ENCODE assay signal across 18 cellular contexts in the genomic region with DNA sequence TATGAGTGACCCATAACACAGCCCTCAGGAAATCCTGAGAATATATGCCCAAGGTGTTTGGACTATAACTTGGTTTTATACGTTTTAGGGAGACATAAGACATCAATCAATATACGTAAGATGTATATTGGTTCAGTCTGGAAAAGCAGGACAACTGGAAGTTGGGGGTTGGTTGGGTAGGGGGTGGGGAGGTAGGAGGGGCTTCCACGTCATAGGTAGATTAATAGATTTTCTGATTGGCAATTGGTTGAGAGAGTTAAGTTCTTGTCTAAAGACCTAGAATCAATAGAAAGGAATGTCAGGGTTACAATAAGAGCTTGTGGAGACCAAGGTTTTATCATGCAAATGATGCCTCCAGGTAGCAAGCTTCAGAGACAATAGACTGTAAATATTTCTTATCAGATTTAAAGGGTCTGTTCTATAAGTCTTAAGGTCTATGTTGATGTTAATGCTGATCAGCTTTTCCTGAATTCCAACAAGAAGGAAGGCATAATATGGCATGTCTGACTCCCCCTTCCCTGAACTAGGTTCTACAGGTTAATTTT.
DNase-seq lines count a peak whose midpoint lies in the region; ATAC-seq, FAIRE-seq and TF ChIP-seq lines count a peak whose summit lies in the region.
"Had no signal": no experiment of that assay in that cellular context is flagged by ENCODE, and none has a peak within 500 bp of the region (broad histone marks: within the 10 kb centered on the region; RNA-seq: fewer than 3 reads in every experiment).

No MANE protein-coding gene starts in this region.

- TF ChIP-seq CTCF in H1 (IDR thresholded peaks at IDR 0.05; ENCODE audit: control extremely low read depth in 1 of 3, insufficient read depth in 1 of 3, low read depth in 1 of 3, low read length in 3 of 3), result no peak
- TF ChIP-seq CTCF in HFFc6 (IDR thresholded peaks at IDR 0.05), result no peak

- peak overlapping the region; percentile 89; the same call in 1 of the 2 replicates for H2BK5ac ChIP-seq in H1 (ENCODE audit: low read depth, low read length)

- H4K5ac ChIP-seq in H1 (ENCODE audit: insufficient read length, low read depth, low read length), result no peak overlapping the region

- H3K27ac ChIP-seq in HUES48 (ENCODE audit: low read depth, low read length) (peak overlapping the region; percentile 87), H1 (ENCODE audit: low read depth, low read length) (0 out of 2 replicates have a peak overlapping the region, but pooled peaks have one; percentile 45), iPS DF 6.9 (ENCODE audit: low read length) (no peak overlapping the region)
- H3K27ac ChIP-seq: 22Rv1 had no signal

- no peak overlapping the region for H2BK20ac ChIP-seq in H1 (ENCODE audit: low read length)

- H3K36me3 Mint-ChIP-seq in natural killer cell treated with Interleukin-12 subunit alpha and Interleukin-12 subunit beta and Interleukin-15 and Interleukin-18, amount 100 ng/mL, for 72 hours, result no peaks in the 10 kb centered on the region
- no peaks in the 10 kb centered on the region for H3K36me3 Mint-ChIP-seq in HFFc6 (ENCODE audit: low read depth)
- H3K36me3 Mint-ChIP-seq: CD14-positive monocyte; CD8-positive, alpha-beta T cell had no signal

- ATAC-seq in natural killer cell treated with Interleukin-12 subunit alpha and Interleukin-12 subunit beta and Interleukin-15 and Interleukin-18, amount 100 ng/mL, for 72 hours, result no peak
- ATAC-seq: CD8-positive, alpha-beta T cell had no signal

- no peaks in the 10 kb centered on the region for H4K20me1 ChIP-seq in H1 (replicated peaks in 1 of 2; ENCODE audit: control insufficient read depth in 1 of 2, insufficient read depth in 2 of 2, low read length in 2 of 2)

- no peak overlapping the region for H3K14ac ChIP-seq in H1 (ENCODE audit: insufficient read length)

- peaks cover 9% of the 10 kb centered on the region for H3K9me3 Mint-ChIP-seq in natural killer cell treated with Interleukin-12 subunit alpha and Interleukin-12 subunit beta and Interleukin-15 and Interleukin-18, amount 100 ng/mL, for 72 hours
- H3K9me3 Mint-ChIP-seq in HFFc6, result no peaks in the 10 kb centered on the region; the same call in 1 of the 2 replicates

- no peaks in the 10 kb centered on the region for H3K27me3 Mint-ChIP-seq in natural killer cell treated with Interleukin-12 subunit alpha and Interleukin-12 subunit beta and Interleukin-15 and Interleukin-18, amount 100 ng/mL, for 72 hours
- no peaks in the 10 kb centered on the region for H3K27me3 Mint-ChIP-seq in HFFc6 (ENCODE audit: insufficient read depth)

- no peak overlapping the region for H3K4me2 ChIP-seq in H1 (ENCODE audit: insufficient read depth in 1 of 2, low read depth in 2 of 2, low read length in 2 of 2)

- no peak overlapping the region for H3K4ac ChIP-seq in H1 (replicated peaks; ENCODE audit: insufficient read length, low read depth, low read length)

- H3K9me3 ChIP-seq in HUES48 (ENCODE audit: control insufficient read depth, insufficient read depth, low read length) (peaks cover 3% of the 10 kb centered on the region), H1 (ENCODE audit: insufficient read depth in 2 of 2, low read depth in 1 of 2, low read length in 1 of 2) (peaks cover 0 to 4% of the 10 kb centered on the region in 2 experiments; a peak in 1 of 4 replicates), iPS DF 6.9 (ENCODE audit: control insufficient read depth, insufficient read depth, low read length) (no peaks in the 10 kb centered on the region)

- TF ChIP-seq EP300 in H1 (IDR thresholded peaks at IDR 0.05; ENCODE audit: borderline replicate concordance in 1 of 2, low read depth in 2 of 2, low read length in 2 of 2), result no peak; a peak in 1 of 3 replicates

- peaks cover 15% of the 10 kb centered on the region for H3K4me1 ChIP-seq in HUES48 (ENCODE audit: control insufficient read depth, insufficient read depth, low read length)
- peaks cover 0 to 3% (median under 1%) of the 10 kb centered on the region in 4 experiments; a peak in 1 of 7 replicates for H3K4me1 ChIP-seq in H1 (replicated peaks in 1 of 4; ENCODE audit: control insufficient read depth in 3 of 4, insufficient read depth in 4 of 4, low read length in 3 of 4)
- H3K4me1 ChIP-seq in iPS DF 6.9 (ENCODE audit: control insufficient read depth, insufficient read depth, low read length), result no peaks in the 10 kb centered on the region

- no peak for TF ChIP-seq RAD21 in H1 (IDR thresholded peaks at IDR 0.05 in 1 of 2, conservative IDR thresholded peaks at IDR 0.05 in 1 of 2; ENCODE audit: low read depth in 2 of 2, low read length in 2 of 2)

- POLR2A ChIA-PET in H1 (lab: Charles Lee; ENCODE audit: partially characterized antibody), result no interaction called here

- H2BK15ac ChIP-seq in H1 (ENCODE audit: low read length), result no peak overlapping the region

- peak; percentile 26 for DNase-seq in ELF-1 (ENCODE audit: low read depth, low spot score)
- DNase-seq in H1 (ENCODE audit: low read depth in 1 of 2, low spot score in 2 of 2), result peak in 1 of 2 experiments; percentile 15
- DNase-seq in iPS DF 6.9 (ENCODE audit: low read depth, low spot score), result peak; percentile 50
- DNase-seq in natural killer cell treated with Interleukin-12 subunit alpha and Interleukin-12 subunit beta and Interleukin-15 and Interleukin-18, amount 100 ng/mL, for 72 hours (ENCODE audit: low spot score), result no peak
- DNase-seq in HFFc6, result no peak
- DNase-seq in SK-N-DZ (ENCODE audit: low spot score), result no peak
- DNase-seq in NCI-H1048 (lab: John Stamatoyannopoulos, UW), result no peak
- DNase-seq: CD8-positive, alpha-beta T cell; COR-L47; DMS153; DMS79 treated with DMSO at 0.1 percent for 48 hours; EL; GDM1 had no signal

- no peaks in the 10 kb centered on the region for H3K79me2 ChIP-seq in H1 (ENCODE audit: control insufficient read depth in 1 of 2, insufficient read depth in 2 of 2, low read length in 2 of 2)

- H4K91ac ChIP-seq in H1 (replicated peaks; ENCODE audit: insufficient read length, low read length), result no peak overlapping the region

- no peaks in the 10 kb centered on the region for H3K79me1 ChIP-seq in H1 (ENCODE audit: low read depth, low read length)

- no peak overlapping the region for H3K23ac ChIP-seq in H1 (ENCODE audit: insufficient read length)

- WGBS in H1 (ENCODE audit: extremely low coverage in 1 of 2, insufficient coverage in 1 of 2, insufficient read length in 1 of 2, insufficient replicate concordance in 2 of 2, low coverage in 1 of 2, low lambda C conversion rate in 2 of 2, missing lambda C conversion rate in 1 of 2), 2 experiments, result 80% methylated on average over 3 of the region's 3 CpGs; no CpG with 5 or more reads in 1 of the 2 experiments
- no CpG with 5 or more reads among the region's 3 CpGs for WGBS in iPS DF 6.9 (ENCODE audit: insufficient coverage, insufficient read length)

- no peaks in the 10 kb centered on the region for H3K27me3 ChIP-seq in HUES48 (ENCODE audit: control insufficient read depth, insufficient read depth, low read length)
- H3K27me3 ChIP-seq in H1 (replicated peaks in 1 of 4; ENCODE audit: control insufficient read depth in 3 of 4, extremely low read depth in 1 of 4, insufficient read depth in 3 of 4, low read length in 3 of 4), result no peaks in the 10 kb centered on the region
- H3K27me3 ChIP-seq in iPS DF 6.9 (ENCODE audit: control insufficient read depth, insufficient read depth, low read length), result no peaks in the 10 kb centered on the region

- H2BK12ac ChIP-seq in H1 (ENCODE audit: low read depth, low read length), result no peak overlapping the region

- H3K4me1 Mint-ChIP-seq in natural killer cell treated with Interleukin-12 subunit alpha and Interleukin-12 subunit beta and Interleukin-15 and Interleukin-18, amount 100 ng/mL, for 72 hours (ENCODE audit: low read depth in 2 of 2), result peaks cover 0 to 2% of the 10 kb centered on the region in 2 donors
- H3K4me1 Mint-ChIP-seq in HFFc6 (ENCODE audit: low read depth), result no peaks in the 10 kb centered on the region
- H3K4me1 Mint-ChIP-seq: CD14-positive monocyte had no signal

- H3K9ac ChIP-seq in HUES48 (ENCODE audit: low read depth, low read length) (no peak overlapping the region), H1 (replicated peaks in 1 of 4; ENCODE audit: extremely low read depth in 1 of 4, low read depth in 3 of 4, low read length in 3 of 4) (no peak overlapping the region)

- H3K23me2 ChIP-seq in H1 (ENCODE audit: low read depth, low read length), result no peaks in the 10 kb centered on the region

- no peak overlapping the region for H3K27ac Mint-ChIP-seq in natural killer cell treated with Interleukin-12 subunit alpha and Interleukin-12 subunit beta and Interleukin-15 and Interleukin-18, amount 100 ng/mL, for 72 hours
- H3K27ac Mint-ChIP-seq in HFFc6, result no peak overlapping the region
- H3K27ac Mint-ChIP-seq: CD14-positive monocyte; CD8-positive, alpha-beta T cell had no signal

- H3K4me3 Mint-ChIP-seq in natural killer cell treated with Interleukin-12 subunit alpha and Interleukin-12 subunit beta and Interleukin-15 and Interleukin-18, amount 100 ng/mL, for 72 hours, result no peak overlapping the region
- no peak overlapping the region for H3K4me3 Mint-ChIP-seq in HFFc6
- H3K4me3 Mint-ChIP-seq: CD14-positive monocyte; CD8-positive, alpha-beta T cell had no signal

- no peak overlapping the region for H3K18ac ChIP-seq in H1 (ENCODE audit: extremely low read depth, low read length)

- no peak overlapping the region for H2AK5ac ChIP-seq in H1 (ENCODE audit: low read depth, low read length)

- H3K36me3 ChIP-seq in HUES48 (ENCODE audit: control insufficient read depth, insufficient read depth, low read length) (no peaks in the 10 kb centered on the region), H1 (ENCODE audit: control insufficient read depth in 2 of 4, insufficient read depth in 4 of 4, low read length in 3 of 4) (no peaks in the 10 kb centered on the region; a peak in 1 of 8 replicates), iPS DF 6.9 (ENCODE audit: control insufficient read depth, insufficient read depth, low read length) (no peaks in the 10 kb centered on the region)

- peak; percentile 88 for FAIRE-seq in H1 (lab: Jason Lieb, UNC)
- FAIRE-seq: D721Med, H54 had no signal

- CTCF ChIA-PET in H1 (lab: Charles Lee; ENCODE audit: partially characterized antibody), result interaction anchor here (0.6 kb wide), 1 partner anchor 319 kb away, joined by 4 read pairs; no protein-coding TSS in a partner anchor

- no peak for TF ChIP-seq POLR2A in H1 (IDR thresholded peaks at IDR 0.05; ENCODE audit: control extremely low read depth in 1 of 2, low read depth in 2 of 2, low read length in 2 of 2)

- no peak overlapping the region for H3K56ac ChIP-seq in H1 (replicated peaks; ENCODE audit: insufficient read length, low read depth, low read length)

- no peak overlapping the region for H4K8ac ChIP-seq in H1 (ENCODE audit: extremely low read depth, insufficient read depth, low read length)

- H3K4me3 ChIP-seq in HUES48 (ENCODE audit: low read depth, low read length) (no peak overlapping the region), H1 (ENCODE audit: extremely low read depth in 1 of 4, insufficient read depth in 2 of 4, low read depth in 3 of 4, low read length in 4 of 4) (no peak overlapping the region), iPS DF 6.9 (ENCODE audit: low read length) (no peak overlapping the region)

- no peak overlapping the region for H2BK120ac ChIP-seq in H1 (replicated peaks; ENCODE audit: low read depth, low read length)

- H2AFZ ChIP-seq in H1 (ENCODE audit: low read length), result no peak overlapping the region

TF ChIP-seq in H1, 55 proteins besides CTCF, POLR2A, EP300 and RAD21 (continues in another document):
- TF ChIP-seq POU5F1 (IDR thresholded peaks at IDR 0.05; ENCODE audit: low read depth, low read length), result 0 out of 2 replicates have a peak, but pooled peaks have one; percentile 50
- TF ChIP-seq SUZ12 (IDR thresholded peaks at IDR 0.05; ENCODE audit: low read length), result no peak

Comparison
In these comparisons a context has a peak if more than half of its experiments do, and no peak if none do; other contexts are left out.
1. DNase-seq: peak in ELF-1 (single experiment) and iPS DF 6.9 (single experiment); none in natural killer cell treated with Interleukin-12 subunit alpha and Interleukin-12 subunit beta and Interleukin-15 and Interleukin-18, amount 100 ng/mL, for 72 hours (single experiment), HFFc6 (single experiment), SK-N-DZ (single experiment) and NCI-H1048 (single experiment).